Comparison of ENCODE assay signal across 25 cellular contexts in genomic region chr9:110935829-110936228, GRCh38.
DNase-seq lines count a peak whose midpoint lies in the region; ATAC-seq and TF ChIP-seq lines count a peak whose summit lies in the region.
"Had no signal": no experiment of that assay in that cellular context is flagged by ENCODE, and none has a peak within 500 bp of the region (broad histone marks: within the 10 kb centered on the region; RNA-seq: fewer than 3 reads in every experiment).

No MANE protein-coding gene starts in this region.

- H3K36me3 ChIP-seq in osteoblast (ENCODE audit: insufficient read depth, low read length) (peaks cover 31% of the 10 kb centered on the region), aorta (ENCODE audit: control insufficient read depth in 1 of 2, insufficient read depth in 2 of 2, low read length in 1 of 2) (no peaks in the 10 kb centered on the region), left ventricle myocardium inferior (no peaks in the 10 kb centered on the region)
- H3K36me3 ChIP-seq: gastroesophageal sphincter, upper lobe of left lung had no signal

- H3K27me3 ChIP-seq in osteoblast (ENCODE audit: insufficient read depth, low read length): no peaks in the 10 kb centered on the region
- H3K27me3 ChIP-seq in aorta (ENCODE audit: control insufficient read depth in 1 of 2, insufficient read depth in 2 of 2, low read length in 1 of 2): no peaks in the 10 kb centered on the region
- no peaks in the 10 kb centered on the region for H3K27me3 ChIP-seq in left ventricle myocardium inferior (ENCODE audit: low read depth)
- H3K27me3 ChIP-seq: gastroesophageal sphincter, SJSA1, upper lobe of left lung had no signal

- H3K27ac Mint-ChIP-seq in HFFc6: peak overlapping the region; percentile 84
- H3K27ac Mint-ChIP-seq: activated B cell treated with CpG ODN at 0.5 μM for 24 hours; activated naive CD4-positive, alpha-beta T cell treated with anti-CD3 and anti-CD28 coated beads for 36 hours; CD14-positive monocyte; immature natural killer cell; naive thymus-derived CD8-positive, alpha-beta T cell; T-cell had no signal

- no peak overlapping the region for H2AFZ ChIP-seq in osteoblast (ENCODE audit: low read length)

- H3K36me3 Mint-ChIP-seq in HFFc6 (ENCODE audit: low read depth): peaks cover 80% of the 10 kb centered on the region
- H3K36me3 Mint-ChIP-seq: immature natural killer cell; naive thymus-derived CD8-positive, alpha-beta T cell; T-cell had no signal

- no peak for DNase-seq in HFFc6
- no peak for DNase-seq in coronary artery (ENCODE audit: low spot score)
- DNase-seq in osteoblast (ENCODE audit: insufficient read length, low spot score, missing footprints): no peak
- no peak for DNase-seq in aorta
- DNase-seq in left ventricle myocardium inferior: no peak
- no peak for DNase-seq in GM20000 (ENCODE audit: low spot score)
- DNase-seq: activated B cell treated with CpG ODN at 0.5 μM for 24 hours; activated CD4-positive, alpha-beta T cell treated with anti-CD3 and anti-CD28 coated beads, Interleukin-2, amount 50 U/mL, for 4 hours; activated naive CD4-positive, alpha-beta T cell treated with anti-CD3 and anti-CD28 coated beads for 36 hours; hypothalamus; immature natural killer cell; naive thymus-derived CD8-positive, alpha-beta T cell; NCI-H1092; NCI-H1930; NCI-H526 treated with DMSO at 0.1 percent for 48 hours; nucleus accumbens; RPMI8226; stimulated activated naive CD4-positive, alpha-beta T cell treated with Interleukin-2 at 50 U/mL for 16 hours; T-cell; upper lobe of left lung had no signal

- intact Hi-C loops in aorta (cut with DNase I) (loop anchor here in 1 of 2 donors (5.0 kb wide), 1 partner anchor 34 kb away; no protein-coding TSS in a partner anchor), left ventricle myocardium inferior (cut with micrococcal nuclease) (no loop called here)

- no peaks in the 10 kb centered on the region for H4K20me1 ChIP-seq in osteoblast (ENCODE audit: insufficient read depth, low read length)

- peaks cover 85% of the 10 kb centered on the region for H3K4me1 Mint-ChIP-seq in HFFc6 (ENCODE audit: low read depth)

- H3K9me3 Mint-ChIP-seq in HFFc6: peaks cover 18% of the 10 kb centered on the region

- ATAC-seq in aorta (ENCODE audit: low FRiP score): no peak
- no peak for ATAC-seq in HG03135 (IDR thresholded peaks at IDR 0.05; ENCODE audit: unreplicated experiment)
- ATAC-seq: gastroesophageal sphincter; naive thymus-derived CD8-positive, alpha-beta T cell; T-cell had no signal

- 65 to 72% methylated on average over 3 of the region's 3 CpGs for WGBS in aorta, 2 donors

- peaks cover 90% of the 10 kb centered on the region for H3K79me2 ChIP-seq in osteoblast (ENCODE audit: insufficient read depth, low read length)

- H3K4me1 ChIP-seq in osteoblast (ENCODE audit: insufficient read depth, low read length) (peaks cover 52% of the 10 kb centered on the region), aorta (ENCODE audit: control insufficient read depth in 1 of 2, insufficient read depth in 2 of 2, low read length in 2 of 2) (peaks cover 5 to 21% of the 10 kb centered on the region in 2 donors), left ventricle myocardium inferior (no peaks in the 10 kb centered on the region)

- peak overlapping the region; percentile 58 to 83 for H3K27ac ChIP-seq in coronary artery
- H3K27ac ChIP-seq in osteoblast (ENCODE audit: low read depth, low read length): peak overlapping the region; percentile 81
- H3K27ac ChIP-seq in aorta (ENCODE audit: low read depth in 1 of 2, low read length in 2 of 2): peak overlapping the region; percentile 83 to 84
- no peak overlapping the region for H3K27ac ChIP-seq in left ventricle myocardium inferior (replicated peaks)
- H3K27ac ChIP-seq: SJSA1 had no signal

- no peaks in the 10 kb centered on the region for H3K27me3 Mint-ChIP-seq in HFFc6 (ENCODE audit: insufficient read depth)
- H3K27me3 Mint-ChIP-seq: T-cell had no signal

- no peak overlapping the region for H3K4me2 ChIP-seq in osteoblast (ENCODE audit: insufficient read depth, low read length)

- H3K4me3 ChIP-seq in coronary artery (no peak overlapping the region), osteoblast (ENCODE audit: insufficient read depth, low read length) (no peak overlapping the region), aorta (ENCODE audit: low read length in 2 of 2) (no peak overlapping the region), left ventricle myocardium inferior (no peak overlapping the region)
- H3K4me3 ChIP-seq: gastroesophageal sphincter, SJSA1, upper lobe of left lung had no signal

- peak overlapping the region; percentile 25 for H3K4me3 Mint-ChIP-seq in HFFc6
- H3K4me3 Mint-ChIP-seq: activated B cell treated with CpG ODN at 0.5 μM for 24 hours; activated naive CD4-positive, alpha-beta T cell treated with anti-CD3 and anti-CD28 coated beads for 36 hours; CD14-positive monocyte; dendritic cell treated with granulocyte-macrophage colony-stimulating factor and Interleukin-4, amounts not matched to agents 40 ng/mL and 50 ng/mL, for 4 days; immature natural killer cell; naive thymus-derived CD8-positive, alpha-beta T cell; T-cell had no signal

- H3K9me3 ChIP-seq in osteoblast (ENCODE audit: low read depth, low read length) (no peaks in the 10 kb centered on the region), aorta (ENCODE audit: control insufficient read depth, low read length) (no peaks in the 10 kb centered on the region), left ventricle myocardium inferior (replicated peaks) (peaks cover 10% of the 10 kb centered on the region)
- H3K9me3 ChIP-seq: gastroesophageal sphincter, upper lobe of left lung had no signal

- TF ChIP-seq CTCF in HFFc6 (IDR thresholded peaks at IDR 0.05): no peak
- no peak for TF ChIP-seq CTCF in coronary artery (IDR thresholded peaks at IDR 0.05)
- TF ChIP-seq CTCF in osteoblast (IDR thresholded peaks at IDR 0.05; ENCODE audit: extremely low read depth, low read depth, low read length): no peak
- TF ChIP-seq CTCF in left ventricle myocardium inferior (IDR thresholded peaks at IDR 0.05; ENCODE audit: borderline replicate concordance): no peak
- no peak for TF ChIP-seq CTCF in GM20000 (IDR thresholded peaks at IDR 0.05; ENCODE audit: extremely low read depth, missing control alignments)
